12 cellular contexts compared by ENCODE assay signal in the genomic region with DNA sequence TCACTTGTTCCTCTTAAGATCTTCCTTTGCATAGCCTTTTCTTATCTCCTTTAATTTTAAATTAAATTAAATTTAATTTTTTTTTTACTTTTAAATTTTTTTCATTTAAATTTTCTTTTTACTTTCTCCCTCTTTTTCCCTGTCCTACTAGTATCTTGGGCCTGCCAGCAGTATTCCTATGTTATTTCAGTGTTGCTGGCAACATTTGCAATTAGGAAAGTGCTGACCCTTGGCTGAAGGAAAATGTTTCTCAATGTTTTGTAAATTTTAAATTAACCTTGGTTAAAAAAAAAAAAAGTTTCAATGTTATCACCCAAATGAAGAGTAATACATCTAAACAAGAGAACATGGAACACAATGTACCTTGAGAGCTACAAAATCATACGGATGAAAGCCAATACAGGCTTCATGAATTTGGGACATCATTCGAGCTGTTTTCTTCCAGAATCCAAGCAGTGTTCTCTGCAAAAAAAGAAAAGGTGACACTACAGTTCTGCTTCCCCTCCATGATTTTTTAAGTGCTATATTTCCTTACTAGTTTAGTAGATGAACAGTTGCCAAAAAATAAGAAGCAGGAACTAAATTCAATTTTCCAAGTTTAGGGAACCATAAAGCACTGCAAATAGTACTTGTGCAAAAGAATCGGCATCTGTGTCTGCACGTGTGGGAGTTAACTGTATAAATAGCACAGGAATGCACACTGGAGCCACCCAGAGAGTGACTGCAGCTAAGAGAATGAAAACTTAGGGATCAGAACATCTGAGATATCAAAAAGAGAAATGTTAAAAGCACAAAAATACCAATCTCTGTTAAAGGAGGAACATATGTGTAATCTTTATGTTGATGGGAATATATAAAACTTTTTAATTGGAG. TPM values are rescaled to one million over a fixed set of nuclear protein-coding genes. Genes with fewer than 3 reads are reported as not detected.
DNase-seq lines count a peak whose midpoint lies in the region; ATAC-seq and TF ChIP-seq lines count a peak whose summit lies in the region.
"Had no signal": no experiment of that assay in that cellular context is flagged by ENCODE, and none has a peak within 500 bp of the region (broad histone marks: within the 10 kb centered on the region; RNA-seq: fewer than 3 reads in every experiment).

No MANE protein-coding gene starts in this region.

- no peak overlapping the region for H3K4me3 Mint-ChIP-seq in brain
- H3K4me3 Mint-ChIP-seq: activated T-cell treated with anti-CD3 and anti-CD28 coated beads, Interleukin-2, amount 50 U/mL, for 4 hours had no signal

- ATAC-seq in heart right ventricle (peak in 5 of 8 donors; percentile 69 to 89 (median 76)), psoas muscle (peak in 3 of 4 donors; percentile 17 to 74 (median 48)), lower lobe of right lung (no peak), GM19467 (IDR thresholded peaks at IDR 0.05; ENCODE audit: unreplicated experiment) (no peak)
- ATAC-seq: activated CD4-positive, CD25-positive, alpha-beta regulatory T cell treated with anti-CD3 and anti-CD28 coated beads, Interleukin-2, amount 50 U/mL, for 24 hours; activated T-cell treated with anti-CD3 and anti-CD28 coated beads, Interleukin-2, amount 50 U/mL, for 4 hours had no signal

- WGBS in heart right ventricle, 2 donors = 18% methylated on average over 4 of the region's 4 CpGs
- 15 to 34% (median 19%) methylated on average over 4 of the region's 4 CpGs for WGBS in psoas muscle, 3 donors

- peaks cover 6% of the 10 kb centered on the region for H3K4me1 Mint-ChIP-seq in brain

- H3K4me3 ChIP-seq in heart right ventricle (peak overlapping the region in 1 of 10 donors; percentile 1), psoas muscle (no peak overlapping the region), lower lobe of right lung (no peak overlapping the region)

- peaks cover 0 to 4% (median 2%) of the 10 kb centered on the region in 5 experiments for H3K9me3 Mint-ChIP-seq in brain

- TF ChIP-seq CTCF in brain (conservative IDR thresholded peaks at IDR 0.05) (no peak), heart right ventricle (IDR thresholded peaks at IDR 0.05) (no peak), psoas muscle (IDR thresholded peaks at IDR 0.05) (no peak), lower lobe of right lung (IDR thresholded peaks at IDR 0.05) (no peak)

- H3K36me3 Mint-ChIP-seq in brain = peaks cover 37% of the 10 kb centered on the region

- peaks cover 0 to 21% (median 11%) of the 10 kb centered on the region in 9 donors for H3K4me1 ChIP-seq in heart right ventricle
- H3K4me1 ChIP-seq in psoas muscle = peaks cover 5% of the 10 kb centered on the region
- no peaks in the 10 kb centered on the region for H3K4me1 ChIP-seq in lower lobe of right lung

- H3K27me3 ChIP-seq in heart right ventricle (no peaks in the 10 kb centered on the region), psoas muscle (ENCODE audit: insufficient read depth in 3 of 3, low read length in 2 of 3) (no peaks in the 10 kb centered on the region), lower lobe of right lung (ENCODE audit: low read depth) (no peaks in the 10 kb centered on the region)

- intact Hi-C loops in heart right ventricle (cut with DNase I) (no loop called here), psoas muscle (cut with DNase I) (no loop called here), lower lobe of right lung (cut with DNase I) (no loop called here)

- H3K27me3 Mint-ChIP-seq in brain = no peaks in the 10 kb centered on the region

- H3K9me3 ChIP-seq in heart right ventricle (peaks cover 0 to 5% (median 0%) of the 10 kb centered on the region in 11 donors), psoas muscle (no peaks in the 10 kb centered on the region), lower lobe of right lung (no peaks in the 10 kb centered on the region)

- peaks cover 0 to 13% (median 0%) of the 10 kb centered on the region in 9 donors for H3K36me3 ChIP-seq in heart right ventricle
- peaks cover 0 to 3% of the 10 kb centered on the region in 2 donors for H3K36me3 ChIP-seq in psoas muscle (ENCODE audit: insufficient read depth in 1 of 2, low read depth in 1 of 2)
- H3K36me3 ChIP-seq in lower lobe of right lung = no peaks in the 10 kb centered on the region

- peak overlapping the region in 3 of 5 experiments; percentile 29 to 79 (median 65) for H3K27ac Mint-ChIP-seq in brain

- H3K27ac ChIP-seq in heart right ventricle (peak overlapping the region in 5 of 10 donors; percentile 5 to 41 (median 22)), psoas muscle (no peak overlapping the region), lower lobe of right lung (no peak overlapping the region)

- DNase-seq in AG08395 (ENCODE audit: low spot score) = peak; percentile 19
- no peak for DNase-seq in heart right ventricle
- DNase-seq in psoas muscle = no peak
- no peak for DNase-seq in HCEC 1CT
- no peak for DNase-seq in lower lobe of right lung
- DNase-seq in NK-92 treated with Interleukin-12 subunit alpha and Interleukin-12 subunit beta, amount 100 ng/mL, for 24 hours (lab: John Stamatoyannopoulos, UW) = no peak
- DNase-seq: activated T-cell treated with anti-CD3 and anti-CD28 coated beads, Interleukin-2, amount 50 U/mL, for 4 hours; Kasumi-1; NCI-H2029 had no signal

RNA-seq across cellular contexts. Expression of gene ICA1L, which starts 55.8 kb away (rescaled TPM):
- polyA plus RNA-seq in brain (ENCODE audit: insufficient read depth, low read depth, low replicate concordance) = 8.8 TPM
- 10 to 100 TPM in 2 of 10 donors, 1 to 10 TPM in 8; 4.9 to 12.1 (median 7.1) TPM for total RNA-seq in heart right ventricle
- polyA plus RNA-seq in heart right ventricle = 1 to 10 TPM in 1 of 2 donors, under 1 TPM in 1; 0.81 to 4.3 TPM
- 1 to 10 TPM; 5.0 to 5.5 (median 5.5) TPM for total RNA-seq in psoas muscle
- 1 to 10 TPM in 1 of 3 donors, under 1 TPM in 2; 0.65 to 2.2 (median 0.97) TPM for polyA plus RNA-seq in psoas muscle
- 5.6 TPM for total RNA-seq in lower lobe of right lung

Comparison
In these comparisons a context has a peak if more than half of its experiments do, and no peak if none do; other contexts are left out.
1. ATAC-seq: peak in heart right ventricle (5 of 8) and psoas muscle (3 of 4); none in lower lobe of right lung (0 of 2) and GM19467 (single experiment).